Comparison of ENCODE assay signal across 10 cellular contexts in genomic region chr7:52150952-52151351, GRCh38.
"Had no signal": no experiment of that assay in that cellular context is flagged by ENCODE, and none has a peak within 500 bp of the region (broad histone marks: within the 10 kb centered on the region; RNA-seq: fewer than 3 reads in every experiment).

No MANE protein-coding gene starts in this region.

- H3K4me3 Mint-ChIP-seq: H9, HFFc6 had no signal

- ATAC-seq: HCT116 had no signal

- H3K27ac Mint-ChIP-seq: H9, HFFc6 had no signal

- H3K4me3 ChIP-seq: GM23248, HAP-1 had no signal

- H2AFZ ChIP-seq: GM23248 had no signal

- H3K9ac ChIP-seq: GM23248 had no signal

- H3K36me3 ChIP-seq: HAP-1 had no signal

- H3K27ac ChIP-seq: GM23248 had no signal

- FAIRE-seq: H1, H54 had no signal

- DNase-seq: GM23248, GOT3, H7, H9, HCEC 1CT, HFFc6 had no signal

- H3K9me3 ChIP-seq: HAP-1 had no signal
